Comparison of ENCODE assay signal across 11 cellular contexts in genomic region chr10:5810235-5810634, GRCh38. TPM values are rescaled to one million over a fixed set of nuclear protein-coding genes. Genes with fewer than 3 reads are reported as not detected.
DNase-seq lines count a peak whose midpoint lies in the region; ATAC-seq and TF ChIP-seq lines count a peak whose summit lies in the region.
"Had no signal": no experiment of that assay in that cellular context is flagged by ENCODE, and none has a peak within 500 bp of the region (broad histone marks: within the 10 kb centered on the region; RNA-seq: fewer than 3 reads in every experiment).

No MANE protein-coding gene starts in this region.

- peak overlapping the region; percentile 61 for H3K27ac Mint-ChIP-seq in activated CD4-positive, alpha-beta T cell treated with anti-CD3 and anti-CD28 coated beads, Interleukin-2, amount 10 ng/mL, durations not matched to agents 24 days and 14 days
- peak overlapping the region; percentile 72 for H3K27ac Mint-ChIP-seq in endothelial cell (ENCODE audit: unreplicated experiment)

- peak overlapping the region; percentile 93 for H3K4me3 Mint-ChIP-seq in activated CD4-positive, alpha-beta T cell treated with anti-CD3 and anti-CD28 coated beads, Interleukin-2, amount 10 ng/mL, durations not matched to agents 24 days and 14 days
- peak overlapping the region; percentile 48 for H3K4me3 Mint-ChIP-seq in endothelial cell (ENCODE audit: unreplicated experiment)

- peaks cover 0 to 5% (median 0%) of the 10 kb centered on the region in 3 donors for H3K36me3 ChIP-seq in Peyer's patch

- no peak for ATAC-seq in HG03175 (IDR thresholded peaks at IDR 0.05; ENCODE audit: unreplicated experiment)
- ATAC-seq: left colon had no signal

- H3K9me3 Mint-ChIP-seq in activated CD4-positive, alpha-beta T cell treated with anti-CD3 and anti-CD28 coated beads, Interleukin-2, amount 10 ng/mL, durations not matched to agents 24 days and 14 days = no peaks in the 10 kb centered on the region
- no peaks in the 10 kb centered on the region for H3K9me3 Mint-ChIP-seq in endothelial cell (ENCODE audit: unreplicated experiment)

- peaks cover 55% of the 10 kb centered on the region for H3K4me1 Mint-ChIP-seq in activated CD4-positive, alpha-beta T cell treated with anti-CD3 and anti-CD28 coated beads, Interleukin-2, amount 10 ng/mL, durations not matched to agents 24 days and 14 days
- H3K4me1 Mint-ChIP-seq in endothelial cell (ENCODE audit: unreplicated experiment) = peaks cover 33% of the 10 kb centered on the region

- H3K27me3 ChIP-seq in Peyer's patch = no peaks in the 10 kb centered on the region
- H3K27me3 ChIP-seq: tibial artery had no signal

- peak overlapping the region in 3 of 4 donors; percentile 4 to 86 (median 79) for H3K4me3 ChIP-seq in Peyer's patch
- H3K4me3 ChIP-seq in retinal pigment epithelial cell (ENCODE audit: low read length) = peak overlapping the region; percentile 94
- H3K4me3 ChIP-seq: tibial artery had no signal

- TF ChIP-seq CTCF in Peyer's patch (IDR thresholded peaks at IDR 0.05) (no peak), endothelial cell (IDR thresholded peaks at IDR 0.05; ENCODE audit: unreplicated experiment) (no peak), retinal pigment epithelial cell (conservative IDR thresholded peaks at IDR 0.05; ENCODE audit: low read depth, low read length) (no peak)

- DNase-seq in activated CD4-positive, alpha-beta T cell treated with anti-CD3 and anti-CD28 coated beads, Interleukin-2, amount 10 ng/mL, durations not matched to agents 24 days and 14 days = no peak
- DNase-seq in activated CD4-positive, alpha-beta T cell treated with anti-CD3 and anti-CD28 coated beads for 1 hour = no peak
- no peak for DNase-seq in Peyer's patch
- no peak for DNase-seq in endothelial cell (ENCODE audit: low spot score)
- no peak for DNase-seq in retinal pigment epithelial cell (ENCODE audit: low read depth)
- no peak for DNase-seq in UCSD-AML1 (lab: John Stamatoyannopoulos, UW; ENCODE audit: unreplicated experiment)
- no peak for DNase-seq in NCI-H2029 treated with DMSO at 0.1 percent for 48 hours (lab: John Stamatoyannopoulos, UW)
- DNase-seq: left colon, NCI-H510A treated with DMSO at 0.1 percent for 48 hours, tibial artery had no signal

- no peak for TF ChIP-seq POLR2A in Peyer's patch (IDR thresholded peaks at IDR 0.05)

- intact Hi-C loops in activated CD4-positive, alpha-beta T cell treated with anti-CD3 and anti-CD28 coated beads, Interleukin-2, amount 10 ng/mL, durations not matched to agents 24 days and 14 days (cut with micrococcal nuclease) = loop anchor here (5.0 kb wide), 1 partner anchor 237 kb away; no protein-coding TSS in a partner anchor

- peaks cover 0 to 63% (median 26%) of the 10 kb centered on the region in 4 donors for H3K4me1 ChIP-seq in Peyer's patch

- no peaks in the 10 kb centered on the region for H3K9me3 ChIP-seq in Peyer's patch
- H3K9me3 ChIP-seq: tibial artery had no signal

- peaks cover 46% of the 10 kb centered on the region for H3K36me3 Mint-ChIP-seq in activated CD4-positive, alpha-beta T cell treated with anti-CD3 and anti-CD28 coated beads, Interleukin-2, amount 10 ng/mL, durations not matched to agents 24 days and 14 days (ENCODE audit: low read depth)
- peaks cover 4% of the 10 kb centered on the region for H3K36me3 Mint-ChIP-seq in endothelial cell (ENCODE audit: low read depth, unreplicated experiment)

- H3K27me3 Mint-ChIP-seq in activated CD4-positive, alpha-beta T cell treated with anti-CD3 and anti-CD28 coated beads, Interleukin-2, amount 10 ng/mL, durations not matched to agents 24 days and 14 days = no peaks in the 10 kb centered on the region
- peaks cover 7% of the 10 kb centered on the region for H3K27me3 Mint-ChIP-seq in endothelial cell (ENCODE audit: unreplicated experiment)

- peak overlapping the region in 1 of 4 donors; percentile 49 for H3K27ac ChIP-seq in Peyer's patch
- H3K27ac ChIP-seq: tibial artery had no signal

RNA-seq across cellular contexts. Expression of gene GDI2, which starts 3.0 kb away (rescaled TPM):
- total RNA-seq in activated CD4-positive, alpha-beta T cell treated with anti-CD3 and anti-CD28 coated beads, Interleukin-2, amount 10 ng/mL, durations not matched to agents 24 days and 14 days = 305 and 307 TPM in 2 replicates
- 100 to 1,000 TPM; 182 to 326 (median 260) TPM for total RNA-seq in Peyer's patch
- total RNA-seq in endothelial cell (ENCODE audit: unreplicated experiment) = 320 TPM
